In genomic region chr1:28601696-28602095, GRCh38 we compare ENCODE assay signal across 9 cellular contexts. TPM values are rescaled to one million over a fixed set of nuclear protein-coding genes. Genes with fewer than 3 reads are reported as not detected.
DNase-seq lines count a peak whose midpoint lies in the region; ATAC-seq, FAIRE-seq and TF ChIP-seq lines count a peak whose summit lies in the region.
"Had no signal": no experiment of that assay in that cellular context is flagged by ENCODE, and none has a peak within 500 bp of the region (broad histone marks: within the 10 kb centered on the region; RNA-seq: fewer than 3 reads in every experiment).

No MANE protein-coding gene starts in this region.

- H3K27me3 ChIP-seq in astrocyte (ENCODE audit: insufficient read depth, low read length) (no peaks in the 10 kb centered on the region), mesendoderm (ENCODE audit: insufficient read depth, low read length, poor library complexity) (no peaks in the 10 kb centered on the region)

- no TSS peak for BruUV-seq in Calu3 (replicated peaks; lab: Mats Ljungman, UMichigan)

- no peak overlapping the region for H3K18ac ChIP-seq in mesendoderm (ENCODE audit: low read length)

- H4K5ac ChIP-seq in mesendoderm (ENCODE audit: low read length), result no peak overlapping the region

- intact Hi-C loops in Calu3 (cut with micrococcal nuclease; ENCODE audit: unreplicated experiment), result loop anchor here (5.0 to 10.0 kb wide), 2 partner anchors 194 to 227 kb away; no protein-coding TSS in a partner anchor

- peaks cover 13% of the 10 kb centered on the region for H3K36me3 ChIP-seq in astrocyte (ENCODE audit: insufficient read depth, low read length)
- no peaks in the 10 kb centered on the region for H3K36me3 ChIP-seq in mesendoderm (ENCODE audit: control insufficient read depth, insufficient read depth, low read length)

- FAIRE-seq in astrocyte (lab: Jason Lieb, UNC), result no peak

- ATAC-seq in GM19395 (IDR thresholded peaks at IDR 0.05; ENCODE audit: unreplicated experiment) (no peak), HG03097 (IDR thresholded peaks at IDR 0.05; ENCODE audit: low FRiP score, unreplicated experiment) (no peak)

- no peaks in the 10 kb centered on the region for H3K79me1 ChIP-seq in mesendoderm (ENCODE audit: low read length)

- H2AFZ ChIP-seq in astrocyte (ENCODE audit: low read depth, low read length), result no peak overlapping the region

- CTCF ChIA-PET in Calu3 (lab: Charles Lee), result interaction anchor here (0.5 to 2.8 kb wide), 8 partner anchors 18 to 248 kb away, joined by 3 to 21 read pairs (median 3); partner anchors contain the start of gene TAF12

- no peak overlapping the region for H3K4ac ChIP-seq in mesendoderm (ENCODE audit: low read depth, low read length)

- H3K27ac Mint-ChIP-seq in Calu3 (ENCODE audit: unreplicated experiment) (peak overlapping the region; percentile 61), astrocyte (ENCODE audit: unreplicated experiment) (peak overlapping the region; percentile 96)

- H3K23ac ChIP-seq in mesendoderm (ENCODE audit: low read length), result no peak overlapping the region

- H3K4me2 ChIP-seq in astrocyte (ENCODE audit: low read length) (peak overlapping the region; percentile 77), mesendoderm (ENCODE audit: low read length) (no peak overlapping the region)

- WGBS in mesendoderm (ENCODE audit: extremely low coverage, insufficient coverage, low lambda C conversion rate), result no CpG with 5 or more reads among the region's 3 CpGs

- H4K8ac ChIP-seq in mesendoderm (ENCODE audit: low read depth, low read length), result no peak overlapping the region

- H2AK5ac ChIP-seq in mesendoderm (ENCODE audit: low read length), result no peak overlapping the region

- H3K4me1 ChIP-seq in astrocyte (ENCODE audit: insufficient read depth, low read length), result peaks cover 11% of the 10 kb centered on the region
- no peaks in the 10 kb centered on the region for H3K4me1 ChIP-seq in mesendoderm (ENCODE audit: control insufficient read depth, low read depth, low read length)

- H3K27me3 Mint-ChIP-seq in Calu3 (ENCODE audit: unreplicated experiment) (no peaks in the 10 kb centered on the region), astrocyte (ENCODE audit: low read depth, unreplicated experiment) (no peaks in the 10 kb centered on the region)

- H3K27ac ChIP-seq in astrocyte (ENCODE audit: low read depth, low read length), result peak overlapping the region; percentile 59
- H3K27ac ChIP-seq in mesendoderm (ENCODE audit: low read depth, low read length), result no peak overlapping the region

- H3K9ac ChIP-seq in astrocyte (ENCODE audit: low read length) (peak overlapping the region; percentile 50), mesendoderm (ENCODE audit: low read length) (no peak overlapping the region)

- H3K79me2 ChIP-seq in astrocyte (ENCODE audit: insufficient read depth, low read length) (no peaks in the 10 kb centered on the region), mesendoderm (ENCODE audit: control insufficient read depth, insufficient read depth, low read length) (no peaks in the 10 kb centered on the region)

- H3K4me3 ChIP-seq in astrocyte (ENCODE audit: insufficient read depth, low read depth, low read length) (no peak overlapping the region), mesendoderm (ENCODE audit: low read length) (no peak overlapping the region)

- H3K4me3 Mint-ChIP-seq in Calu3 (ENCODE audit: low read depth, unreplicated experiment) (peak overlapping the region; percentile 42), astrocyte (ENCODE audit: unreplicated experiment) (peak overlapping the region; percentile 62)

- H3K4me1 Mint-ChIP-seq in Calu3 (ENCODE audit: low read depth, unreplicated experiment), result peaks cover 25% of the 10 kb centered on the region
- H3K4me1 Mint-ChIP-seq in astrocyte (ENCODE audit: low read depth, unreplicated experiment), result peaks cover 16% of the 10 kb centered on the region

- no peak overlapping the region for H3K56ac ChIP-seq in mesendoderm (ENCODE audit: low read length)

- peaks cover 28% of the 10 kb centered on the region for H3K36me3 Mint-ChIP-seq in Calu3 (ENCODE audit: insufficient read depth, unreplicated experiment)
- H3K36me3 Mint-ChIP-seq in astrocyte (ENCODE audit: low read depth, unreplicated experiment), result no peaks in the 10 kb centered on the region

- no peak overlapping the region for H2BK15ac ChIP-seq in mesendoderm (replicated peaks; ENCODE audit: low read depth)

- H3K9me3 ChIP-seq in astrocyte (ENCODE audit: insufficient read depth, low read depth, low read length), result no peaks in the 10 kb centered on the region

- no peak overlapping the region for H2BK120ac ChIP-seq in mesendoderm (ENCODE audit: low read depth, low read length)

- peak; percentile 65 for DNase-seq in Calu3
- peak; percentile 86 for DNase-seq in HS-5 (ENCODE audit: low read depth)
- peak; percentile 91 for DNase-seq in astrocyte (ENCODE audit: low read depth)
- DNase-seq in mesendoderm, result peak; percentile 79
- DNase-seq in amygdala (lab: John Stamatoyannopoulos, UW), result no peak
- DNase-seq in NCI-H510A treated with DMSO at 0.1 percent for 48 hours (lab: John Stamatoyannopoulos, UW), result no peak

- no peak for TF ChIP-seq CTCF in Calu3 (IDR thresholded peaks at IDR 0.05; ENCODE audit: unreplicated experiment)
- no peak for TF ChIP-seq CTCF in astrocyte (IDR thresholded peaks at IDR 0.05; ENCODE audit: insufficient read depth, low read depth, low read length)

- no peak overlapping the region for H2BK5ac ChIP-seq in mesendoderm (ENCODE audit: low read length)

- no peaks in the 10 kb centered on the region for H3K9me3 Mint-ChIP-seq in Calu3 (ENCODE audit: low read depth, unreplicated experiment)
- H3K9me3 Mint-ChIP-seq in astrocyte (ENCODE audit: unreplicated experiment), result no peaks in the 10 kb centered on the region

- H4K20me1 ChIP-seq in astrocyte (ENCODE audit: insufficient read depth, low read length), result peaks cover 8% of the 10 kb centered on the region

RNA-seq across cellular contexts. Expression of gene RAB42, which starts 9.6 kb away (rescaled TPM):
- total RNA-seq in Calu3 (2022), result 1.1 and 1.3 TPM in 2 replicates
- total RNA-seq in astrocyte, result 1.2 and 2.1 TPM in 2 replicates
- 3.9 TPM for polyA plus RNA-seq in mesendoderm (2013, experiment 1 of 2)
- polyA plus RNA-seq in mesendoderm (2013, experiment 2 of 2), result 4.1 TPM

RNA-seq across cellular contexts. Expression of gene TAF12, which starts 41.2 kb away (rescaled TPM):
- total RNA-seq in Calu3 (2022), result 21.6 and 22.4 TPM in 2 replicates
- 25.9 and 26.8 TPM in 2 replicates for total RNA-seq in astrocyte
- polyA plus RNA-seq in mesendoderm (2013, experiment 1 of 2), result 39.3 TPM
- 38.5 TPM for polyA plus RNA-seq in mesendoderm (2013, experiment 2 of 2)

RNA-seq across cellular contexts. Expression of gene RNU11, which starts 46.7 kb away (rescaled TPM):
- not detected in 2 replicates for total RNA-seq in Calu3 (2022)
- total RNA-seq in astrocyte, result not detected in 2 replicates
- polyA plus RNA-seq in mesendoderm (2013, experiment 1 of 2), result not detected
- polyA plus RNA-seq in mesendoderm (2013, experiment 2 of 2), result not detected
- total RNA-seq: pulmonary artery endothelial cell had no signal

RNA-seq across cellular contexts. Expression of gene TRNAU1AP, which starts 48.8 kb away (rescaled TPM):
- total RNA-seq in Calu3 (2022), result 29.9 and 40.4 TPM in 2 replicates
- 20.5 and 21.7 TPM in 2 replicates for total RNA-seq in astrocyte
- polyA plus RNA-seq in mesendoderm (2013, experiment 1 of 2), result 20.8 TPM
- 23.7 TPM for polyA plus RNA-seq in mesendoderm (2013, experiment 2 of 2)

Comparison
In these comparisons a context has a peak if more than half of its experiments do, and no peak if none do; other contexts are left out.
1. DNase-seq: peak in Calu3 (single experiment), HS-5 (single experiment), astrocyte (single experiment) and mesendoderm (single experiment); none in amygdala (0 of 56) and NCI-H510A treated with DMSO at 0.1 percent for 48 hours (single experiment).